Comparison of ENCODE assay signal across 19 cellular contexts in the genomic region with DNA sequence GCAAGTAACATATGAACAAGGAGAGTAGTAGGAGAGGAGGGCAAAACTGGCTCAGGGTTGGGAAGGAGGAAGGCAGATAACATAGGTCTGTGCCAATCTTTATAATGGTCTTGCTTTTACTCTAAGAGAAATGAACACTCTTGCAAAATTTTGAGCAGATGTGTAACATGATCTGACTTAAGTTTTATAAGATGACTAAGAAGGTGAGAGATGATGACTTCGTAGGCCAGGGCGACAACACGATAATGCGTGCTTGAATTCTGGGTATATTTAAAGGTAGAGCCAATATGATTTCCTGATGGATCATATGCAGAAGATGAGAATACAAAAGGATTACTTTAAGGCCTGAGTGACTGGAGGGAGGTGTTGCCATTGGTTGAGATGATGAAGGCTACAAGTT.
"Had no signal": no experiment of that assay in that cellular context is flagged by ENCODE, and none has a peak within 500 bp of the region (broad histone marks: within the 10 kb centered on the region; RNA-seq: fewer than 3 reads in every experiment).

No MANE protein-coding gene starts in this region.

- H3K4me3 ChIP-seq: gastrocnemius medialis, left ventricle myocardium inferior, mucosa of descending colon, neural progenitor cell, right atrium auricular region, transverse colon, uterus had no signal

- H3K36me3 ChIP-seq: gastrocnemius medialis, left ventricle myocardium inferior, neural progenitor cell, right atrium auricular region, transverse colon, uterus, WERI-Rb-1 had no signal

- H3K4me1 ChIP-seq: gastrocnemius medialis, left ventricle myocardium inferior, neural progenitor cell, right atrium auricular region, transverse colon, uterus had no signal

- H3K4me2 ChIP-seq: neural progenitor cell had no signal

- H3K9ac ChIP-seq: neural progenitor cell had no signal

- DNase-seq: activated CD4-positive, alpha-beta T cell treated with anti-CD3 and anti-CD28 coated beads for 1 hour; activated gamma-delta T cell; activated T-cell treated with anti-CD3 and anti-CD28 coated beads, Interleukin-2, amount 50 U/mL, for 72 hours; dermis blood vessel endothelial cell; effector memory CD8-positive, alpha-beta T cell; gastrocnemius medialis; head of caudate nucleus; kidney glomerular epithelial cell; left ventricle myocardium inferior; mucosa of descending colon; naive B cell; stimulated activated CD4-positive, alpha-beta T cell treated with anti-CD3 and anti-CD28 coated beads, Interleukin-2, amount 100 ng/mL, for 24 hours; stimulated activated naive CD8-positive, alpha-beta T cell treated with anti-CD3 and anti-CD28 coated beads, Interleukin-15, Interleukin-2, amounts not matched to agents 100 U/mL and 50 U/mL, for 24 hours; T-helper 2 cell; transverse colon; uterus; WERI-Rb-1 had no signal

- H3K9me3 ChIP-seq: gastrocnemius medialis, left ventricle myocardium inferior, mucosa of descending colon, right atrium auricular region, transverse colon, uterus had no signal

- H3K27ac ChIP-seq: gastrocnemius medialis, left ventricle myocardium inferior, neural progenitor cell, right atrium auricular region, transverse colon, uterus, WERI-Rb-1 had no signal

- H2AFZ ChIP-seq: neural progenitor cell had no signal

- H3K27me3 ChIP-seq: gastrocnemius medialis, neural progenitor cell, right atrium auricular region, transverse colon, uterus had no signal

- ATAC-seq: activated T-cell treated with anti-CD3 and anti-CD28 coated beads, Interleukin-2, amount 50 U/mL, for 72 hours; effector memory CD8-positive, alpha-beta T cell; gastrocnemius medialis; mucosa of descending colon; stimulated activated naive CD8-positive, alpha-beta T cell treated with anti-CD3 and anti-CD28 coated beads, Interleukin-15, Interleukin-2, amounts not matched to agents 100 U/mL and 50 U/mL, for 24 hours had no signal
